In the genomic region with DNA sequence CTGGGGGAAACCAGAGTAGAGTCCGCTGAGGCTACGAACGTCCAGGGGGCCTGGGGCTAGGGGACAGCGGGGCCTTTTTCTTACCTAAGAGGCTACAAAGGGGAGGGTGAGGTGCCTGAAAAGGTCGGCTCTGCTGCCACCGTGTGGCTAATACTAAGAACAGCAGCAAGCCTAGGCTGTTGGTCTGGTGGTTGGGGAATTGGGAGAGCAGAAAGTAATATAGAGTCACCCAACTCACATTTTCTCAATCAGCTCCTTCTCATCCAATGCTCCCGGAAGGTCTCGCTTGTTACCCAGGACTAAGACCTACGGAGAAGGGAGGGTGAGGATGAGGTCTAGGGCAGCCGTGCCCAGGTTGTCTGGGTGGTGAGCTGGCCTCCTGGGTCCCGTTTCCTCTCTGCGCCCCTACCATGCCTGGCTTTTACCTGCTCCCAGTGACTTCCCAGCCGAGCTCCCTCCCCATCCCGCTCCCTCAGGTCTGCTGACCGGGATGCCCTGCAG, we compare ENCODE assay signal across 8 cellular contexts. TPM values are rescaled to one million over a fixed set of nuclear protein-coding genes. Genes with fewer than 3 reads are reported as not detected.
DNase-seq lines count a peak whose midpoint lies in the region; ATAC-seq and TF ChIP-seq lines count a peak whose summit lies in the region.

No MANE protein-coding gene starts in this region.

- intact Hi-C loops in adrenal gland (cut with DNase I) (no loop called here), heart left ventricle (cut with DNase I) (loop anchor here in 6 of 10 donors (1.0 to 10.0 kb wide), 3 partner anchors 126 to 240 kb away; no protein-coding TSS in a partner anchor)

- peaks cover 35 to 47% of the 10 kb centered on the region in 2 donors for H3K4me1 ChIP-seq in adrenal gland (replicated peaks in 1 of 2)
- H3K4me1 ChIP-seq in heart left ventricle = peaks cover 4 to 30% (median 19%) of the 10 kb centered on the region in 12 donors

- WGBS in adrenal gland, 4 donors = 30 to 38% (median 33%) methylated on average over 14 to 15 of the region's 15 CpGs
- 39 to 41% (median 41%) methylated on average over 15 of the region's 15 CpGs for WGBS in heart left ventricle, 4 donors

- no peaks in the 10 kb centered on the region for H3K9me3 Mint-ChIP-seq in progenitor cell of endocrine pancreas (ENCODE audit: low read depth)

- H3K9me3 ChIP-seq in adrenal gland (replicated peaks in 1 of 3) (no peaks in the 10 kb centered on the region), heart left ventricle (no peaks in the 10 kb centered on the region)

- H3K36me3 ChIP-seq in adrenal gland (replicated peaks in 1 of 2) (peaks cover 0 to 47% of the 10 kb centered on the region in 2 donors), heart left ventricle (peaks cover 0 to 75% (median 52%) of the 10 kb centered on the region in 9 donors)

- peaks cover 3% of the 10 kb centered on the region for H3K36me3 Mint-ChIP-seq in progenitor cell of endocrine pancreas (ENCODE audit: insufficient read depth)

- H3K27me3 Mint-ChIP-seq in progenitor cell of endocrine pancreas = no peaks in the 10 kb centered on the region

- TF ChIP-seq CTCF in C4-2B (conservative IDR thresholded peaks at IDR 0.05) (peak; percentile 92), adrenal gland (IDR thresholded peaks at IDR 0.05) (peak; percentile 73 to 86 (median 84)), heart left ventricle (IDR thresholded peaks at IDR 0.05) (peak; percentile 77 to 92 (median 85)), progenitor cell of endocrine pancreas (IDR thresholded peaks at IDR 0.05; ENCODE audit: unreplicated experiment) (peak; percentile 81)

- H3K4me3 ChIP-seq in adrenal gland = no peak overlapping the region
- no peak overlapping the region for H3K4me3 ChIP-seq in heart left ventricle

- H3K27me3 ChIP-seq in adrenal gland (no peaks in the 10 kb centered on the region), heart left ventricle (no peaks in the 10 kb centered on the region)

- DNase-seq in MV-4-11 (lab: John Stamatoyannopoulos, UW) (peak; percentile 50), SK-N-DZ (ENCODE audit: low spot score) (peak; percentile 62), adrenal gland (peak; percentile 55 to 85 (median 71)), heart left ventricle (peak in 3 of 5 donors; percentile 48 to 57 (median 50)), progenitor cell of endocrine pancreas (ENCODE audit: low spot score, unreplicated experiment) (peak; percentile 27)
- no peak for DNase-seq in effector CD4-positive, alpha-beta T cell

- H3K4me1 Mint-ChIP-seq in progenitor cell of endocrine pancreas (ENCODE audit: low read depth) = peaks cover 1% of the 10 kb centered on the region

- TF ChIP-seq POLR2A in adrenal gland (IDR thresholded peaks at IDR 0.05) (no peak), heart left ventricle (IDR thresholded peaks at IDR 0.05) (no peak)

- ATAC-seq in GM19351 (IDR thresholded peaks at IDR 0.05; ENCODE audit: unreplicated experiment) (peak; percentile 70), heart left ventricle (peak; percentile 42 to 71 (median 56))

- H3K27ac Mint-ChIP-seq in progenitor cell of endocrine pancreas = peak overlapping the region; percentile 29

- H3K27ac ChIP-seq in C4-2B (no peak overlapping the region), adrenal gland (peak overlapping the region in 3 of 5 donors; percentile 42 to 95 (median 74)), heart left ventricle (peak overlapping the region in 2 of 12 donors; percentile 28 to 66)

- H3K4me3 Mint-ChIP-seq in progenitor cell of endocrine pancreas (ENCODE audit: low read depth) = no peak overlapping the region

RNA-seq across cellular contexts. Expression of gene ARL8A, which starts 9.3 kb away (rescaled TPM):
- polyA plus RNA-seq in SK-N-DZ (2014; cell fraction: cytosol; rRNA removed) = 25.0 and 28.8 TPM in 2 replicates
- polyA plus RNA-seq in SK-N-DZ (2014; cell fraction: nucleus; rRNA removed) = 23.4 and 24.9 TPM in 2 replicates
- total RNA-seq in adrenal gland (100 to 1,000 TPM in 1 of 8 donors, 10 to 100 TPM in 7; 34.3 to 115 (median 64.8) TPM), heart left ventricle (10 to 100 TPM; 33.0 to 86.4 (median 75.6) TPM), progenitor cell of endocrine pancreas (43.7 and 57.2 TPM in 2 replicates)
- polyA plus RNA-seq in adrenal gland (10 to 100 TPM; 26.4 to 71.2 (median 28.6) TPM), heart left ventricle (10 to 100 TPM; 22.6 to 35.5 TPM)

RNA-seq across cellular contexts. Expression of gene GPR37L1, which starts 12.6 kb away (rescaled TPM):
- polyA plus RNA-seq in SK-N-DZ (2014; cell fraction: cytosol; rRNA removed) = 0.16 TPM in 1 of 2 replicates, not detected in the other
- 0.02 and 0.03 TPM in 2 replicates for polyA plus RNA-seq in SK-N-DZ (2014; cell fraction: nucleus; rRNA removed)
- total RNA-seq in adrenal gland (under 1 TPM in 7 of 8 donors, not detected in 1; 0.14 to 0.49 (median 0.30) TPM), heart left ventricle (under 1 TPM in 1 of 9 donors, not detected in 8; 0.05 TPM), progenitor cell of endocrine pancreas (0.04 TPM in 1 of 2 replicates, not detected in the other)
- polyA plus RNA-seq in adrenal gland (under 1 TPM; 0.02 to 0.24 (median 0.13) TPM), heart left ventricle (under 1 TPM; 0.03 to 0.04 TPM)

RNA-seq across cellular contexts. Expression of gene PTPN7, which starts 25.1 kb away (rescaled TPM):
- polyA plus RNA-seq in SK-N-DZ (2014; cell fraction: cytosol; rRNA removed) = 0.10 and 0.48 TPM in 2 replicates
- 0.20 and 0.93 TPM in 2 replicates for polyA plus RNA-seq in SK-N-DZ (2014; cell fraction: nucleus; rRNA removed)
- total RNA-seq in adrenal gland (10 to 100 TPM in 5 of 8 donors, 1 to 10 TPM in 3; 2.5 to 35.8 (median 16.4) TPM), heart left ventricle (10 to 100 TPM in 1 of 9 donors, 1 to 10 TPM in 3, under 1 TPM in 4, not detected in 1; 0.30 to 10.3 (median 0.86) TPM), progenitor cell of endocrine pancreas (not detected in 2 replicates)
- polyA plus RNA-seq in adrenal gland (10 to 100 TPM; 13.4 to 45.4 (median 15.0) TPM), heart left ventricle (under 1 TPM; 0.19 to 0.36 TPM)

RNA-seq across cellular contexts. Expression of gene LGR6, which starts 58.3 kb away (rescaled TPM):
- not detected in 2 replicates for polyA plus RNA-seq in SK-N-DZ (2014; cell fraction: cytosol; rRNA removed)
- polyA plus RNA-seq in SK-N-DZ (2014; cell fraction: nucleus; rRNA removed) = not detected in 2 replicates
- under 1 TPM in 6 of 8 donors, not detected in 2; 0.10 to 0.54 (median 0.16) TPM for total RNA-seq in adrenal gland
- 1 to 10 TPM in 1 of 3 donors, under 1 TPM in 1, not detected in 1; 0.48 to 1.0 TPM for polyA plus RNA-seq in adrenal gland
- total RNA-seq in heart left ventricle = 1 to 10 TPM in 6 of 9 donors, under 1 TPM in 3; 0.29 to 3.5 (median 1.8) TPM
- 1 to 10 TPM; 1.3 to 1.7 TPM for polyA plus RNA-seq in heart left ventricle
- total RNA-seq in progenitor cell of endocrine pancreas = 0.47 and 0.50 TPM in 2 replicates

Comparison
In these comparisons a context has a peak if more than half of its experiments do, and no peak if none do; other contexts are left out.
1. intact Hi-C loops: an anchor here in heart left ventricle (1.0 to 10.0 kb wide); none called in adrenal gland.